ENCODE assay signal across 22 cellular contexts in genomic region chr7:113268757-113269156, GRCh38.
"Had no signal": no experiment of that assay in that cellular context is flagged by ENCODE, and none has a peak within 500 bp of the region (broad histone marks: within the 10 kb centered on the region; RNA-seq: fewer than 3 reads in every experiment).

No MANE protein-coding gene starts in this region.

- ATAC-seq: activated CD4-positive, CD25-positive, alpha-beta regulatory T cell treated with anti-CD3 and anti-CD28 coated beads, Interleukin-2, amount 50 U/mL, for 24 hours; body of pancreas; pancreas; psoas muscle; right cardiac atrium; stimulated activated naive CD8-positive, alpha-beta T cell treated with anti-CD3 and anti-CD28 coated beads, Interleukin-15, Interleukin-2, amounts not matched to agents 100 U/mL and 50 U/mL, for 24 hours; upper lobe of right lung had no signal

- H3K9me3 ChIP-seq: pancreas, thyroid gland had no signal

- H3K4me3 ChIP-seq: body of pancreas, pancreas, psoas muscle, thyroid gland, upper lobe of right lung had no signal

- H3K27ac ChIP-seq: body of pancreas, neutrophil, pancreas, psoas muscle, thyroid gland, upper lobe of right lung had no signal

- H3K27me3 ChIP-seq: body of pancreas, neutrophil, pancreas, thyroid gland, upper lobe of right lung had no signal

- FAIRE-seq: frontal cortex, pancreas had no signal

- H3K36me3 ChIP-seq: neutrophil, pancreas, thyroid gland, upper lobe of right lung had no signal

- DNase-seq: activated CD4-positive, alpha-beta T cell treated with anti-CD3 and anti-CD28 coated beads, Interleukin-2, amount 10 ng/mL, durations not matched to agents 7 days and 5 days; activated gamma-delta T cell treated with Interleukin-2 at 50 U/mL for 16 hours; activated T-cell treated with anti-CD3 and anti-CD28 coated beads, Interleukin-2, amount 50 U/mL, for 1 hour; anterior cingulate cortex; body of pancreas; caudate nucleus; dermis blood vessel endothelial cell; effector CD8-positive, alpha-beta T cell; glutamatergic neuron; hippocampal formation; mesenchymal stem cell; psoas muscle; right cardiac atrium; stimulated activated CD4-positive, alpha-beta T cell treated with anti-CD3 and anti-CD28 coated beads, Interleukin-4, amount 100 ng/mL, for 24 hours; stimulated activated naive CD8-positive, alpha-beta T cell treated with anti-CD3 and anti-CD28 coated beads, Interleukin-15, Interleukin-2, amounts not matched to agents 100 U/mL and 50 U/mL, for 24 hours; T-helper 1 cell; thyroid gland; upper lobe of right lung had no signal
